ENCODE assay signal across 21 cellular contexts in genomic region chr15:98667521-98668179, GRCh38. TPM values are rescaled to one million over a fixed set of nuclear protein-coding genes. Genes with fewer than 3 reads are reported as not detected.
DNase-seq lines count a peak whose midpoint lies in the region; ATAC-seq and TF ChIP-seq lines count a peak whose summit lies in the region.
"Had no signal": no experiment of that assay in that cellular context is flagged by ENCODE, and none has a peak within 500 bp of the region (broad histone marks: within the 10 kb centered on the region; RNA-seq: fewer than 3 reads in every experiment).

No MANE protein-coding gene starts in this region.

- H3K4me1 Mint-ChIP-seq in WTC11: peaks cover 95% of the 10 kb centered on the region
- H3K4me1 Mint-ChIP-seq in nephron progenitor cell: peaks cover 62% of the 10 kb centered on the region

- H3K27me3 ChIP-seq in fibroblast of lung (ENCODE audit: control insufficient read depth, insufficient read depth, low read length): no peaks in the 10 kb centered on the region
- H3K27me3 ChIP-seq: uterus had no signal

- H3K4me3 ChIP-seq in GM12865 (ENCODE audit: low read depth, low read length) (no peak overlapping the region), fibroblast of lung (replicated peaks in 1 of 4; ENCODE audit: control extremely low read depth in 1 of 4, insufficient read depth in 1 of 4, low read depth in 3 of 4, low read length in 4 of 4) (no peak overlapping the region)
- H3K4me3 ChIP-seq: HAP-1, K562, lower lobe of right lung, uterus had no signal

- CTCF ChIA-PET in WTC11 (lab: Charles Lee): interaction anchor here (0.6 to 1.7 kb wide), 4 partner anchors 111 to 183 kb away, joined by 3 to 5 read pairs (median 4); no protein-coding TSS in a partner anchor

- no peaks in the 10 kb centered on the region for H4K20me1 ChIP-seq in fibroblast of lung (ENCODE audit: control insufficient read depth, extremely low read depth, insufficient read depth, low read length)

- H2AFZ ChIP-seq in fibroblast of lung (ENCODE audit: low read length): no peak overlapping the region

- peaks cover 2% of the 10 kb centered on the region for H3K36me3 ChIP-seq in fibroblast of lung (ENCODE audit: control insufficient read depth, insufficient read depth, low read length)
- H3K36me3 ChIP-seq: HAP-1, lower lobe of right lung, uterus had no signal

- POLR2A ChIA-PET in WTC11 (lab: Charles Lee): interaction anchor here (0.7 kb wide), 1 partner anchor 90 kb away, joined by 3 read pairs; no protein-coding TSS in a partner anchor

- no peaks in the 10 kb centered on the region for H3K9me3 ChIP-seq in fibroblast of lung (ENCODE audit: control insufficient read depth, insufficient read depth, low read depth, low read length)
- H3K9me3 ChIP-seq: HAP-1, lower lobe of right lung, SK-N-SH, uterus had no signal

- H3K27me3 Mint-ChIP-seq in WTC11 (ENCODE audit: low read depth) (no peaks in the 10 kb centered on the region), nephron progenitor cell (ENCODE audit: low read depth, poor library complexity) (peaks cover 9% of the 10 kb centered on the region)

- H3K9me3 Mint-ChIP-seq in WTC11: no peaks in the 10 kb centered on the region
- no peaks in the 10 kb centered on the region for H3K9me3 Mint-ChIP-seq in nephron progenitor cell

- 0 out of 2 replicates have a peak overlapping the region, but pooled peaks have one; percentile 2 for H3K4me3 Mint-ChIP-seq in WTC11
- no peak overlapping the region for H3K4me3 Mint-ChIP-seq in nephron progenitor cell

- TF ChIP-seq CTCF in GM12865 (IDR thresholded peaks at IDR 0.05; ENCODE audit: insufficient read depth, low read depth, low read length, missing control alignments): no peak
- TF ChIP-seq CTCF in WTC11 (IDR thresholded peaks at IDR 0.05): no peak
- no peak for TF ChIP-seq CTCF in fibroblast of lung (conservative IDR thresholded peaks at IDR 0.05 in 1 of 2, IDR thresholded peaks at IDR 0.05 in 1 of 2; ENCODE audit: low read depth in 1 of 2, low read length in 2 of 2)
- TF ChIP-seq CTCF in nephron progenitor cell (IDR thresholded peaks at IDR 0.05): no peak

- no peak overlapping the region for H3K4me2 ChIP-seq in fibroblast of lung (ENCODE audit: extremely low read depth, insufficient read depth, low read length)

- peak; percentile 8 for ATAC-seq in WTC11
- no peak for ATAC-seq in HG03565 (IDR thresholded peaks at IDR 0.05; ENCODE audit: unreplicated experiment)
- ATAC-seq in HG02852 (IDR thresholded peaks at IDR 0.05; ENCODE audit: unreplicated experiment): no peak
- ATAC-seq: K562, lower lobe of right lung had no signal

- H3K9ac ChIP-seq in fibroblast of lung (ENCODE audit: insufficient read depth, low read length): no peak overlapping the region
- H3K9ac ChIP-seq: SK-N-SH had no signal

- H3K27ac ChIP-seq in fibroblast of lung (ENCODE audit: insufficient read depth, low read length): peak overlapping the region; percentile 16
- H3K27ac ChIP-seq: lower lobe of right lung had no signal

- no peaks in the 10 kb centered on the region for H3K36me3 Mint-ChIP-seq in WTC11
- H3K36me3 Mint-ChIP-seq in nephron progenitor cell (ENCODE audit: low read depth): peaks cover 30% of the 10 kb centered on the region

- H3K79me2 ChIP-seq in fibroblast of lung (ENCODE audit: control insufficient read depth, insufficient read depth, low read length): peaks cover 63% of the 10 kb centered on the region

- peak; percentile 16 for DNase-seq in GM12865 (ENCODE audit: low read depth)
- peak; percentile 44 for DNase-seq in WTC11 (ENCODE audit: low spot score)
- DNase-seq in fibroblast of lung (ENCODE audit: low read depth in 2 of 2): no peak
- no peak for DNase-seq in nephron progenitor cell
- DNase-seq in activated effector memory CD4-positive, alpha-beta T cell treated with anti-CD3 and anti-CD28 coated beads, Interleukin-2, amount 50 U/mL, for 16 hours: no peak
- no peak for DNase-seq in DMS79 (lab: John Stamatoyannopoulos, UW)
- DNase-seq: activated CD4-positive, alpha-beta T cell treated with anti-CD3 and anti-CD28 coated beads, Interleukin-2, amount 50 U/mL, for 48 hours; activated T-cell treated with anti-CD3 and anti-CD28 coated beads, Interleukin-2, amount 50 U/mL, for 48 hours; amygdala; cortex of kidney; DMS 273 treated with DMSO at 0.1 percent for 48 hours; lower lobe of right lung; NCI-H1092 treated with DMSO at 0.1 percent for 48 hours; NCI-H345; SK-N-SH; stimulated activated CD4-positive, alpha-beta T cell treated with anti-CD3 and anti-CD28 coated beads, Interleukin-4, amount 100 ng/mL, for 4 hours; uterus had no signal

- H3K27ac Mint-ChIP-seq in WTC11 (peak overlapping the region; percentile 98), nephron progenitor cell (peak overlapping the region; percentile 94)

- H3K4me1 ChIP-seq in fibroblast of lung (ENCODE audit: control insufficient read depth, extremely low read depth, insufficient read depth, low read length): peaks cover 32% of the 10 kb centered on the region

TF ChIP-seq in WTC11, 78 proteins besides CTCF, POLR2A, EP300 and RAD21 (continues in another document):
- no peak for TF ChIP-seq NR2C2 (CRISPR knock-in tag; IDR thresholded peaks at IDR 0.05)
- TF ChIP-seq AR (CRISPR knock-in tag; IDR thresholded peaks at IDR 0.05): no peak
- no peak for TF ChIP-seq KAT7 (CRISPR knock-in tag; IDR thresholded peaks at IDR 0.05; ENCODE audit: borderline replicate concordance)
- no peak for TF ChIP-seq TEAD1 (CRISPR knock-in tag; IDR thresholded peaks at IDR 0.05)
- no peak for TF ChIP-seq CREM (CRISPR knock-in tag; IDR thresholded peaks at IDR 0.05)
- TF ChIP-seq ATF2 (CRISPR knock-in tag; IDR thresholded peaks at IDR 0.05; ENCODE audit: borderline replicate concordance, low read depth): no peak
- TF ChIP-seq ARID4B (CRISPR knock-in tag; IDR thresholded peaks at IDR 0.05; ENCODE audit: borderline replicate concordance): no peak
- TF ChIP-seq NFYB (CRISPR knock-in tag; conservative IDR thresholded peaks at IDR 0.05; ENCODE audit: low read depth): no peak

RNA-seq across cellular contexts. Expression of gene IGF1R, which starts 19.3 kb away (rescaled TPM):
- 116 to 125 TPM (median 120 TPM) in 3 replicates for total RNA-seq in WTC11 (2021)
- total RNA-seq in fibroblast of lung: 16.7 and 28.6 TPM in 2 replicates
- polyA plus RNA-seq in fibroblast of lung: 12.8 and 14.6 TPM in 2 replicates
- polyA plus RNA-seq in fibroblast of lung (2012): 16.0 and 27.0 TPM in 2 replicates
- polyA minus RNA-seq in fibroblast of lung (ENCODE audit: low replicate concordance): 123 and 128 TPM in 2 replicates

Comparison
In these comparisons a context has a peak if more than half of its experiments do, and no peak if none do; other contexts are left out.
1. DNase-seq: peak in GM12865 (single experiment) and WTC11 (single experiment); none in fibroblast of lung (0 of 2), nephron progenitor cell (single experiment), activated effector memory CD4-positive, alpha-beta T cell treated with anti-CD3 and anti-CD28 coated beads, Interleukin-2, amount 50 U/mL, for 16 hours (single experiment) and DMS79 (single experiment).